In the genomic region with DNA sequence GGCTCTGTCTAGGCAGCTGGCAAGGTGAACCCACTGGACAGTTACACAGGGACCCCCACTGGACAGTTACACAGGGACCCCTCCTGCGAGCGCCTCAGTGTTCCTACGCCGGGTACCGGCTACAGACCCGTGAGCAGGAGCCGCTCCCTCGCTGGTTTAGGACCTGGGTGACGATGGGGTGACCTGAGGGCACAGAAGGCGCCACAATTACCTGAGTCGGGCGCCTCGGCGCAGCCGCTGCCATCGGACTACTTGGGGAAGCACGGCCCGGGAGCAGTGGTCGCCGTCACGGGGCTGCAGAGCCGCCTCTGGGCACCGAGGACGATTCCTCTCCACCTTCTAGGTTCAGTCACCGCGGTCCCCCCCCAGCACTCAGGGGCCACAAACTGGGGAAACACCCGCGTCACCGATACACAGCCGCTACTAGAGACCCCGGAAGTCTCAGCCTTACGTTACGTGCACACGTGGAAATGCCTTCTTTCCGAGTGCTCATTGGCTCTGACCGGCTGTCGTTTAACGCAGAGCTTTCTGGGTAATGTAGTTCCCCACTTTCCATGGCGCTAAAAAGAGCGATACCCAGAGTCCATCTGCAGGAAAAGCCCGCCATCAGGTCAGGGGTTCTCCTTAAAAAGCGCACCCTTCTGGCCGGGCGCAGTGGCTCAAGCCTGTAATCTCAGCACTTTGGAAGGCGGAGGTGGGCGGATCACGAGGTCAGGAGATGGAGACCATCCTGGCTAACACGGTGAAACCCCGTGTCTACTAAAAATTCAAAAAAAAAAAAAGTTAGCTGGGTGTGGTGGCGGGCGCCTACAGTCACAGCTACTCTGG, we compare ENCODE assay signal across 8 cellular contexts. TPM values are rescaled to one million over a fixed set of nuclear protein-coding genes. Genes with fewer than 3 reads are reported as not detected.
DNase-seq lines count a peak whose midpoint lies in the region; ATAC-seq, FAIRE-seq and TF ChIP-seq lines count a peak whose summit lies in the region.
"Not testable (repeated sequence)": the region's sequence is repeated elsewhere in the genome, so short reads cannot be mapped to it uniquely, and the experiment has no call there.

A gene (minus strand): TSS at position 425 of the 828 bp plus-strand sequence. CDS start 181 bp downstream, at position 244.

- peak within 1 kb of the TSS; percentile 44; the same call in 1 of the 2 replicates for H2BK5ac ChIP-seq in H1 (ENCODE audit: low read depth, low read length)
- H2BK5ac ChIP-seq in mesenchymal stem cell (ENCODE audit: low read depth, low read length, poor library complexity, severe bottlenecking): not testable (repeated sequence)

- H3K4ac ChIP-seq in H1 (replicated peaks; ENCODE audit: insufficient read length, low read depth, low read length): not testable (repeated sequence)
- peak within 1 kb of the TSS; percentile 9 to 79 for H3K4ac ChIP-seq in mesenchymal stem cell (ENCODE audit: low read depth in 1 of 2, low read length in 2 of 2)

- H3K23ac ChIP-seq in H1 (ENCODE audit: insufficient read length): not testable (repeated sequence)
- H3K23ac ChIP-seq in mesenchymal stem cell (ENCODE audit: low read length in 2 of 2): peak within 1 kb of the TSS in 1 of 2 experiments; percentile 90

- TF ChIP-seq EP300 in H1 (IDR thresholded peaks at IDR 0.05; ENCODE audit: borderline replicate concordance in 1 of 2, low read depth in 2 of 2, low read length in 2 of 2): not testable (repeated sequence)

- POLR2A ChIA-PET in H1 (lab: Charles Lee; ENCODE audit: partially characterized antibody): interaction anchor here (0.5 to 4.4 kb wide), 26 partner anchors 8 to 293 kb away, joined by 3 to 33 read pairs (median 4); a partner anchor contains a TSS

- not testable (repeated sequence) for H4K5ac ChIP-seq in H1 (ENCODE audit: insufficient read length, low read depth, low read length)

- not testable (repeated sequence) for H4K20me1 ChIP-seq in H1 (replicated peaks in 1 of 2; ENCODE audit: control insufficient read depth in 1 of 2, insufficient read depth in 2 of 2, low read length in 2 of 2)

- H3K27me3 ChIP-seq in H1 (replicated peaks in 1 of 4; ENCODE audit: control insufficient read depth in 3 of 4, extremely low read depth in 1 of 4, insufficient read depth in 3 of 4, low read length in 3 of 4); mesenchymal stem cell (ENCODE audit: control insufficient read depth in 1 of 2, insufficient read depth in 1 of 2, low read length in 2 of 2): not testable (repeated sequence)

- not testable (repeated sequence) for H4K91ac ChIP-seq in H1 (replicated peaks; ENCODE audit: insufficient read length, low read length); mesenchymal stem cell (ENCODE audit: low read length)

- peak; percentile 93 for ATAC-seq in GM19468 (IDR thresholded peaks at IDR 0.05; ENCODE audit: extremely low read depth, unreplicated experiment)

- peak within 1 kb of the TSS; percentile 68 to 92 (median 77) for H3K9ac ChIP-seq in H1 (replicated peaks in 1 of 4; ENCODE audit: extremely low read depth in 1 of 4, low read depth in 3 of 4, low read length in 3 of 4)
- peak within 1 kb of the TSS; percentile 94 for H3K9ac ChIP-seq in mesenchymal stem cell (ENCODE audit: low read length)

- H4K8ac ChIP-seq in H1 (ENCODE audit: extremely low read depth, insufficient read depth, low read length): peak within 1 kb of the TSS; percentile 69; the same call in 1 of the 2 replicates
- peak within 1 kb of the TSS; percentile 89 for H4K8ac ChIP-seq in mesenchymal stem cell (ENCODE audit: low read length)

- TF ChIP-seq RAD21 in H1 (IDR thresholded peaks at IDR 0.05 in 1 of 2, conservative IDR thresholded peaks at IDR 0.05 in 1 of 2; ENCODE audit: low read depth in 2 of 2, low read length in 2 of 2): peak in 1 of 2 experiments; percentile 37; a peak in 3 of 4 replicates

- not testable (repeated sequence) for H2AK5ac ChIP-seq in H1 (ENCODE audit: low read depth, low read length)
- H2AK5ac ChIP-seq in mesenchymal stem cell (ENCODE audit: low read length, severe bottlenecking): peak within 1 kb of the TSS; percentile 65

- H2BK120ac ChIP-seq in H1 (replicated peaks; ENCODE audit: low read depth, low read length); mesenchymal stem cell (ENCODE audit: low read depth, low read length): not testable (repeated sequence)

- not testable (repeated sequence) for H3K23me2 ChIP-seq in H1 (ENCODE audit: low read depth, low read length)

- H3K4me2 ChIP-seq in H1 (ENCODE audit: insufficient read depth in 1 of 2, low read depth in 2 of 2, low read length in 2 of 2): peak within 1 kb of the TSS; percentile 82 to 84
- peak within 1 kb of the TSS; percentile 95 for H3K4me2 ChIP-seq in mesenchymal stem cell (ENCODE audit: low read length, poor library complexity, severe bottlenecking)

- peak within 1 kb of the TSS; percentile 60; the same call in 1 of the 2 replicates for H3K18ac ChIP-seq in H1 (ENCODE audit: extremely low read depth, low read length)
- peak within 1 kb of the TSS; percentile 5 to 78 for H3K18ac ChIP-seq in mesenchymal stem cell (ENCODE audit: low read depth in 1 of 2, low read length in 2 of 2)

- H3K9me3 ChIP-seq in H1 (ENCODE audit: insufficient read depth in 2 of 2, low read depth in 1 of 2, low read length in 1 of 2): not testable (repeated sequence)
- H3K9me3 ChIP-seq in mesenchymal stem cell (ENCODE audit: control insufficient read depth, low read length): peaks cover 10% of the 10 kb centered on the region

- peak; percentile 90 for FAIRE-seq in H1 (lab: Jason Lieb, UNC)

- H3K4me1 ChIP-seq in H1 (replicated peaks in 1 of 4; ENCODE audit: control insufficient read depth in 3 of 4, insufficient read depth in 4 of 4, low read length in 3 of 4); mesenchymal stem cell (ENCODE audit: control insufficient read depth, insufficient read depth, low read depth, low read length): not testable (repeated sequence)

- peak within 1 kb of the TSS; percentile 77 to 90 (median 82) for H3K4me3 ChIP-seq in H1 (ENCODE audit: extremely low read depth in 1 of 4, insufficient read depth in 2 of 4, low read depth in 3 of 4, low read length in 4 of 4)
- peak within 1 kb of the TSS; percentile 84 to 91 for H3K4me3 ChIP-seq in mesenchymal stem cell (ENCODE audit: insufficient read depth in 1 of 2, low read depth in 1 of 2, low read length in 2 of 2)

- H3K14ac ChIP-seq in H1 (ENCODE audit: insufficient read length): not testable (repeated sequence)
- peak within 1 kb of the TSS in 1 of 2 experiments; percentile 14 for H3K14ac ChIP-seq in mesenchymal stem cell (ENCODE audit: low read length in 2 of 2)

- H2BK12ac ChIP-seq in H1 (ENCODE audit: low read depth, low read length); mesenchymal stem cell (ENCODE audit: low read length in 2 of 2): not testable (repeated sequence)

- peak within 1 kb of the TSS; percentile 43 for H3K27ac ChIP-seq in H1 (ENCODE audit: low read depth, low read length)
- not testable (repeated sequence) for H3K27ac ChIP-seq in mesenchymal stem cell (ENCODE audit: low read length, poor library complexity, severe bottlenecking)

- WGBS in H1 (ENCODE audit: extremely low coverage in 1 of 2, insufficient coverage in 1 of 2, insufficient read length in 1 of 2, insufficient replicate concordance in 2 of 2, low coverage in 1 of 2, low lambda C conversion rate in 2 of 2, missing lambda C conversion rate in 1 of 2), 2 experiments: 0% methylated on average over 51 of the region's 51 CpGs; no CpG with 5 or more reads in 1 of the 2 experiments
- WGBS in mesenchymal stem cell: under 1% methylated on average over 51 of the region's 51 CpGs

- not testable (repeated sequence) for H2AFZ ChIP-seq in H1 (ENCODE audit: low read length)
- peak within 1 kb of the TSS; percentile 83 for H2AFZ ChIP-seq in mesenchymal stem cell (ENCODE audit: low read depth, low read length)

- CTCF ChIA-PET in H1 (lab: Charles Lee; ENCODE audit: partially characterized antibody): interaction anchor here (0.6 to 1.3 kb wide), 4 partner anchors 17 to 151 kb away, joined by 3 to 5 read pairs (median 4); a partner anchor contains a TSS

- peak; percentile 39 to 47 (median 47) for TF ChIP-seq CTCF in H1 (IDR thresholded peaks at IDR 0.05; ENCODE audit: control extremely low read depth in 1 of 3, insufficient read depth in 1 of 3, low read depth in 1 of 3, low read length in 3 of 3)

- not testable (repeated sequence) for H2BK15ac ChIP-seq in H1 (ENCODE audit: low read length); mesenchymal stem cell (ENCODE audit: low read depth, poor library complexity, severe bottlenecking)

- H3K56ac ChIP-seq in H1 (replicated peaks; ENCODE audit: insufficient read length, low read depth, low read length): not testable (repeated sequence)

- DNase-seq in COLO829 (ENCODE audit: low spot score): peak; percentile 85
- DNase-seq in HS-5 (ENCODE audit: low read depth): peak; percentile 69
- DNase-seq in NK-92 (lab: John Stamatoyannopoulos, UW; ENCODE audit: unreplicated experiment): peak; percentile 41
- DNase-seq in activated CD8-positive, alpha-beta memory T cell treated with anti-CD3 and anti-CD28 coated beads for 24 hours: peak; percentile 89
- peak; percentile 85 to 92 for DNase-seq in H1 (ENCODE audit: low read depth in 1 of 2, low spot score in 2 of 2)
- peak; percentile 97 for DNase-seq in mesenchymal stem cell
- DNase-seq in stimulated activated CD8-positive, alpha-beta memory T cell treated with anti-CD3 and anti-CD28 coated beads, Interleukin-12 subunit alpha, Interleukin-12 subunit beta, amount 100 ng/mL, for 4 hours (ENCODE audit: low read depth): peak; percentile 75

- H3K36me3 ChIP-seq in H1 (ENCODE audit: control insufficient read depth in 2 of 4, insufficient read depth in 4 of 4, low read length in 3 of 4) (peaks cover 5 to 32% (median 10%) of the 10 kb centered on the region in 4 experiments; a peak in 7 of 8 replicates), mesenchymal stem cell (ENCODE audit: control insufficient read depth in 1 of 2, insufficient read depth in 2 of 2, low read depth in 1 of 2, low read length in 2 of 2) (peaks cover 34 to 41% of the 10 kb centered on the region in 2 experiments)

- peaks cover 0 to 30% of the 10 kb centered on the region in 2 experiments; a peak in 2 of 4 replicates for H3K79me2 ChIP-seq in H1 (ENCODE audit: control insufficient read depth in 1 of 2, insufficient read depth in 2 of 2, low read length in 2 of 2)

- TF ChIP-seq POLR2A in H1 (IDR thresholded peaks at IDR 0.05; ENCODE audit: control extremely low read depth in 1 of 2, low read depth in 2 of 2, low read length in 2 of 2): peak; percentile 48 to 77

- not testable (repeated sequence) for H3K79me1 ChIP-seq in H1 (ENCODE audit: low read depth, low read length)
- peaks cover 26% of the 10 kb centered on the region for H3K79me1 ChIP-seq in mesenchymal stem cell (replicated peaks; ENCODE audit: low read length, poor library complexity, severe bottlenecking)

- H2BK20ac ChIP-seq in H1 (ENCODE audit: low read length): not testable (repeated sequence)

RNA-seq across cellular contexts. Expression of the gene that starts here (rescaled TPM):
- 19.2 and 19.7 TPM in 2 replicates for total RNA-seq in H1 (2021; fragmentation: NEBNext Ultra II Directional; extraction: Animal tissue kit (Norgen Biotek cat#: 25700))
- polyA plus RNA-seq in H1 (2011; rRNA removed): 4.4 and 5.4 TPM in 2 replicates
- 8.2 TPM for polyA plus RNA-seq in H1 (2011; cell fraction: cytosol; rRNA removed)
- polyA plus RNA-seq in H1 (2011; cell fraction: nucleus; rRNA removed): 9.6 TPM
- polyA plus RNA-seq in H1 (2012, experiment 1 of 2): 8.6 to 10.5 TPM (median 10.1 TPM) in 4 replicates
- polyA plus RNA-seq in H1 (2012, experiment 2 of 2): 0.76 TPM
- polyA plus RNA-seq in H1 (2013, experiment 1 of 2): 7.0 TPM
- polyA plus RNA-seq in H1 (2013, experiment 2 of 2): 6.7 TPM
- 16.5 and 19.3 TPM in 2 replicates for polyA minus RNA-seq in H1 (2011; rRNA and poly(A)+ RNA removed)
- 8.0 TPM for polyA minus RNA-seq in H1 (2011; cell fraction: cytosol; rRNA and poly(A)+ RNA removed)
- polyA minus RNA-seq in H1 (2011; cell fraction: nucleus; rRNA and poly(A)+ RNA removed): 16.1 TPM
- 3.3 TPM for polyA plus RNA-seq in mesenchymal stem cell (2013, experiment 1 of 2)
- polyA plus RNA-seq in mesenchymal stem cell (2013, experiment 2 of 2): 3.4 TPM

Comparison
In these comparisons a context has a peak if more than half of its experiments do, and no peak if none do; other contexts are left out.
1. DNase-seq: peak in every context shown above with its lines; median percentile 97 in mesenchymal stem cell; 89 in activated CD8-positive, alpha-beta memory T cell treated with anti-CD3 and anti-CD28 coated beads for 24 hours; 88 in H1; 85 in COLO829; 75 in stimulated activated CD8-positive, alpha-beta memory T cell treated with anti-CD3 and anti-CD28 coated beads, Interleukin-12 subunit alpha, Interleukin-12 subunit beta, amount 100 ng/mL, for 4 hours; 69 in HS-5; 41 in NK-92.